ENCODE assay signal across 1 cellular context in the genomic region with DNA sequence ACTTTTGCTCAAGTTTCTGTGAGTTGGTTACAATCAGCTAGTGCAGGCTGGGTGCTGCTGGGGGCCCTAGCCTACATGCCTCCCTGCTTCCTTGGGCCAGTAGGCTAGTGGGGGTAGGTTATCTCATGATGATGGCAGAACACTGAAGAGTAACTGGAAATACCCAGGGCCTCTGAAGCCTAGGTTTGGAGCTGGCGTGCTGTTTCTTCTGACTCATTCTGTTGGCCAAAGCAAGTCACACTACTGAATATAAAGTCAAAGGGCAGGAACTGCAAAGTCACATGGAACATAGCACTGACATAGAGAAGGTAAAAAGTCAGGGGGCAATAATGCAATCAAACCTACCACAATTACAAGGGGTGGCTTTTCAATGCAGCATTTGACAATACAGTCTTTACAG.
TF ChIP-seq lines count a peak whose summit lies in the region.

No MANE protein-coding gene starts in this region.

TF ChIP-seq in GM12878, 131 proteins besides CTCF, POLR2A, EP300 and RAD21:
- TF ChIP-seq BHLHE40 (IDR thresholded peaks at IDR 0.05; ENCODE audit: borderline replicate concordance in 1 of 2, low read depth in 2 of 2, low read length in 1 of 2) (0 out of 4 replicates have a peak, but pooled peaks of 1 of the 2 experiments have one; percentile 8), NR2F1 (conservative IDR thresholded peaks at IDR 0.05) (peak; percentile 54), CBX5 (IDR thresholded peaks at IDR 0.05; ENCODE audit: low read depth) (no peak)
- TF ChIP-seq, protein P1, sequence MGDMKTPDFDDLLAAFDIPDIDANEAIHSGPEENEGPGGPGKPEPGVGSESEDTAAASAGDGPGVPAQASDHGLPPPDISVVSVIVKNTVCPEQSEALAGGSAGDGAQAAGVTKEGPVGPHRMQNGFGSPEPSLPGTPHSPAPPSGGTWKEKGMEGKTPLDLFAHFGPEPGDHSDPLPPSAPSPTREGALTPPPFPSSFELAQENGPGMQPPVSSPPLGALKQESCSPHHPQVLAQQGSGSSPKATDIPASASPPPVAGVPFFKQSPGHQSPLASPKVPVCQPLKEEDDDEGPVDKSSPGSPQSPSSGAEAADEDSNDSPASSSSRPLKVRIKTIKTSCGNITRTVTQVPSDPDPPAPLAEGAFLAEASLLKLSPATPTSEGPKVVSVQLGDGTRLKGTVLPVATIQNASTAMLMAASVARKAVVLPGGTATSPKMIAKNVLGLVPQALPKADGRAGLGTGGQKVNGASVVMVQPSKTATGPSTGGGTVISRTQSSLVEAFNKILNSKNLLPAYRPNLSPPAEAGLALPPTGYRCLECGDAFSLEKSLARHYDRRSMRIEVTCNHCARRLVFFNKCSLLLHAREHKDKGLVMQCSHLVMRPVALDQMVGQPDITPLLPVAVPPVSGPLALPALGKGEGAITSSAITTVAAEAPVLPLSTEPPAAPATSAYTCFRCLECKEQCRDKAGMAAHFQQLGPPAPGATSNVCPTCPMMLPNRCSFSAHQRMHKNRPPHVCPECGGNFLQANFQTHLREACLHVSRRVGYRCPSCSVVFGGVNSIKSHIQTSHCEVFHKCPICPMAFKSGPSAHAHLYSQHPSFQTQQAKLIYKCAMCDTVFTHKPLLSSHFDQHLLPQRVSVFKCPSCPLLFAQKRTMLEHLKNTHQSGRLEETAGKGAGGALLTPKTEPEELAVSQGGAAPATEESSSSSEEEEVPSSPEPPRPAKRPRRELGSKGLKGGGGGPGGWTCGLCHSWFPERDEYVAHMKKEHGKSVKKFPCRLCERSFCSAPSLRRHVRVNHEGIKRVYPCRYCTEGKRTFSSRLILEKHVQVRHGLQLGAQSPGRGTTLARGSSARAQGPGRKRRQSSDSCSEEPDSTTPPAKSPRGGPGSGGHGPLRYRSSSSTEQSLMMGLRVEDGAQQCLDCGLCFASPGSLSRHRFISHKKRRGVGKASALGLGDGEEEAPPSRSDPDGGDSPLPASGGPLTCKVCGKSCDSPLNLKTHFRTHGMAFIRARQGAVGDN (IDR thresholded peaks at IDR 0.05) = peak; percentile 24; the same call in 1 of the 2 replicates
